ENCODE assay signal across 21 cellular contexts in the genomic region with DNA sequence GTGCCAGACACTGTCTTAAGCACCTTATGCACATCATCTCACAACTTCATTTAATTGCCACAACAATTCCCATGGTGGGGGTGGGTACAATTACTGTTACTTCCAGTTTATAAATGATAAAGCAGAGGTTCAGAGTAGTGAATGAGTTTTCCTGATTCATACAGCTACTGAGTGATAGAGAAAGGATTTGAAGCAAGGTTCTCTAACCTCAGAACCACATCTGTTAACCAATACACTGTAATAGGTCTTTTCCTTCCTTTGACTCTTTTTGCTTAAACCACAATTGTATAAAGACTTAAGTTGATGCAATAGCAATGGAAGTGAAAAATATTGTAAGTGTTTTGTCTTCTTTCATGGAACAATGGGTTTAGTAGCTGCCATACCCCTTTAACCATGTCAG. TPM values are rescaled to one million over a fixed set of nuclear protein-coding genes. Genes with fewer than 3 reads are reported as not detected.
A peak's percentile ranks its signal among the peaks of the same experiment; 100 is the strongest.
DNase-seq lines count a peak whose midpoint lies in the region; ATAC-seq and TF ChIP-seq lines count a peak whose summit lies in the region.
"Had no signal": no experiment of that assay in that cellular context is flagged by ENCODE, and none has a peak within 500 bp of the region (broad histone marks: within the 10 kb centered on the region; RNA-seq: fewer than 3 reads in every experiment).

No MANE protein-coding gene starts in this region.

- ATAC-seq in activated CD4-positive, alpha-beta T cell treated with anti-CD3 and anti-CD28 coated beads for 36 hours: peak; percentile 69
- ATAC-seq: Right ventricle myocardium inferior had no signal

- DNase-seq in activated CD4-positive, alpha-beta T cell treated with anti-CD3 and anti-CD28 coated beads for 36 hours: peak; percentile 5
- no peak for DNase-seq in activated CD4-positive, alpha-beta T cell treated with anti-CD3 and anti-CD28 coated beads for 1 hour
- DNase-seq in GF-D8 (lab: John Stamatoyannopoulos, UW) (peak; percentile 7), NB4 (ENCODE audit: low read depth) (peak; percentile 0), prostate gland (ENCODE audit: low spot score) (no peak), NK-92 (lab: John Stamatoyannopoulos, UW; ENCODE audit: unreplicated experiment) (no peak), HuH-7.5 (ENCODE audit: low spot score) (no peak)
- DNase-seq in central memory CD4-positive, alpha-beta T cell: peak; percentile 27
- DNase-seq: 8988T, Caco-2, H9, IMR-90, Karpas-422, MG63, NCI-H1417, NCI-H1930, NCI-H345, NCI-H524 treated with DMSO at 0.1 percent for 48 hours had no signal

- H3K4me3 ChIP-seq in NB4 (ENCODE audit: low read depth, low read length): no peak overlapping the region
- no peak overlapping the region for H3K4me3 ChIP-seq in prostate gland
- H3K4me3 ChIP-seq: MG63, SK-N-MC had no signal

- CTCF ChIA-PET in activated CD4-positive, alpha-beta T cell treated with anti-CD3 and anti-CD28 coated beads for 36 hours (lab: Charles Lee): no interaction called here

- H3K4me1 Mint-ChIP-seq in activated CD4-positive, alpha-beta T cell treated with anti-CD3 and anti-CD28 coated beads for 36 hours: peaks cover 2% of the 10 kb centered on the region
- H3K4me1 Mint-ChIP-seq: B cell, H9 had no signal

- no peaks in the 10 kb centered on the region for H3K27me3 ChIP-seq in prostate gland (replicated peaks; ENCODE audit: insufficient read depth)
- H3K27me3 ChIP-seq: MG63 had no signal

- no peaks in the 10 kb centered on the region for H3K36me3 ChIP-seq in prostate gland
- H3K36me3 ChIP-seq: MG63 had no signal

- no peak for TF ChIP-seq POLR2A in NB4 (IDR thresholded peaks at IDR 0.05; ENCODE audit: extremely low read depth, insufficient read length)
- no peak for TF ChIP-seq POLR2A in prostate gland (IDR thresholded peaks at IDR 0.05)

- intact Hi-C loops in activated CD4-positive, alpha-beta T cell treated with anti-CD3 and anti-CD28 coated beads for 36 hours (cut with DNase I, micrococcal nuclease): no loop called here
- intact Hi-C loops in prostate gland (cut with DNase I): no loop called here

- POLR2A ChIA-PET in activated CD4-positive, alpha-beta T cell treated with anti-CD3 and anti-CD28 coated beads for 36 hours (lab: Charles Lee): no interaction called here

- no peak overlapping the region for H3K4me3 Mint-ChIP-seq in activated CD4-positive, alpha-beta T cell treated with anti-CD3 and anti-CD28 coated beads for 36 hours
- H3K4me3 Mint-ChIP-seq: B cell, H9 had no signal

- H3K4me1 ChIP-seq in prostate gland (replicated peaks): no peaks in the 10 kb centered on the region
- H3K4me1 ChIP-seq: Caco-2 had no signal

- peaks cover 3% of the 10 kb centered on the region for H3K27me3 Mint-ChIP-seq in activated CD4-positive, alpha-beta T cell treated with anti-CD3 and anti-CD28 coated beads for 36 hours
- H3K27me3 Mint-ChIP-seq: B cell had no signal

- TF ChIP-seq CTCF in NB4 (IDR thresholded peaks at IDR 0.05; ENCODE audit: low read depth, low read length): no peak
- no peak for TF ChIP-seq CTCF in prostate gland (IDR thresholded peaks at IDR 0.05)

- H3K36me3 Mint-ChIP-seq in activated CD4-positive, alpha-beta T cell treated with anti-CD3 and anti-CD28 coated beads for 36 hours (ENCODE audit: low read depth): no peaks in the 10 kb centered on the region

- no peak overlapping the region for H3K27ac ChIP-seq in prostate gland
- H3K27ac ChIP-seq: SK-N-MC had no signal

- no peak overlapping the region for H3K27ac Mint-ChIP-seq in activated CD4-positive, alpha-beta T cell treated with anti-CD3 and anti-CD28 coated beads for 36 hours
- H3K27ac Mint-ChIP-seq: B cell, H9 had no signal

- no peaks in the 10 kb centered on the region for H3K9me3 Mint-ChIP-seq in activated CD4-positive, alpha-beta T cell treated with anti-CD3 and anti-CD28 coated beads for 36 hours (ENCODE audit: low read depth)
- H3K9me3 Mint-ChIP-seq: H9 had no signal

- H3K9me3 ChIP-seq in prostate gland: no peaks in the 10 kb centered on the region
- H3K9me3 ChIP-seq: Caco-2, MG63 had no signal

RNA-seq across cellular contexts. Expression of gene PAK3, which starts 43.5 kb away (rescaled TPM):
- total RNA-seq in activated CD4-positive, alpha-beta T cell treated with anti-CD3 and anti-CD28 coated beads for 36 hours: under 1 TPM; 0.26 to 0.37 TPM
- 10 to 100 TPM in 1 of 2 donors, 1 to 10 TPM in 1; 6.7 to 12.5 TPM for total RNA-seq in prostate gland
- total RNA-seq: Caco-2 had no signal

Comparison
In these comparisons a context has a peak if more than half of its experiments do, and no peak if none do; other contexts are left out.
1. DNase-seq: peak in activated CD4-positive, alpha-beta T cell treated with anti-CD3 and anti-CD28 coated beads for 36 hours (single experiment), GF-D8 (single experiment), NB4 (single experiment) and central memory CD4-positive, alpha-beta T cell (single experiment); none in activated CD4-positive, alpha-beta T cell treated with anti-CD3 and anti-CD28 coated beads for 1 hour (single experiment), prostate gland (single experiment), NK-92 (single experiment) and HuH-7.5 (single experiment).
2. RNA of gene PAK3, which starts 43.5 kb away (total RNA-seq): 6.7 to 12.5 TPM in prostate gland; 0.26 to 0.37 TPM in activated CD4-positive, alpha-beta T cell treated with anti-CD3 and anti-CD28 coated beads for 36 hours; every median in the first group is over 4 times any median in the second.